18 cellular contexts compared by ENCODE assay signal in genomic region chr3:50221051-50221412, GRCh38. TPM values are rescaled to one million over a fixed set of nuclear protein-coding genes. Genes with fewer than 3 reads are reported as not detected.
"Had no signal": no experiment of that assay in that cellular context is flagged by ENCODE, and none has a peak within 500 bp of the region (broad histone marks: within the 10 kb centered on the region; RNA-seq: fewer than 3 reads in every experiment).

No MANE protein-coding gene starts in this region.

- ATAC-seq: left colon; natural killer cell treated with Interleukin-12 subunit alpha and Interleukin-12 subunit beta and Interleukin-15 and Interleukin-18, amount 100 ng/mL, for 72 hours; stimulated activated naive B cell treated with anti-CD40 and anti-IgM and Interleukin-4, amounts not matched to agents 10 μg/mL and 1 μg/mL and 100 μg/mL, for 72 hours had no signal

- DNase-seq: activated effector memory CD4-positive, alpha-beta T cell treated with anti-CD3 and anti-CD28 coated beads, Interleukin-2, amount 50 U/mL, for 16 hours; activated T-cell treated with anti-CD3 and anti-CD28 coated beads, Interleukin-2, amount 50 U/mL, for 4 hours; foreskin fibroblast; left colon; spleen; stimulated activated CD4-positive, alpha-beta T cell treated with anti-CD3 and anti-CD28 coated beads, Interleukin-4, amount 100 ng/mL, for 4 hours; stimulated activated naive B cell treated with anti-CD40 and anti-IgM and Interleukin-4, amounts not matched to agents 10 μg/mL and 1 μg/mL and 100 μg/mL, for 72 hours; T-helper 1 cell; T1000 had no signal

- H3K27ac Mint-ChIP-seq: activated naive CD4-positive, alpha-beta T cell treated with anti-CD3 and anti-CD28 coated beads, Interleukin-2, amount 50 U/mL, for 24 hours; natural killer cell treated with Interleukin-12 subunit alpha and Interleukin-12 subunit beta and Interleukin-15 and Interleukin-18, amount 100 ng/mL, for 72 hours; stimulated activated naive B cell treated with anti-CD40 and anti-IgM and Interleukin-4, amounts not matched to agents 10 μg/mL and 1 μg/mL and 100 μg/mL, for 72 hours had no signal

- H3K9me3 Mint-ChIP-seq: activated naive CD4-positive, alpha-beta T cell treated with anti-CD3 and anti-CD28 coated beads, Interleukin-2, amount 50 U/mL, for 24 hours; activated T-cell treated with anti-CD3 and anti-CD28 coated beads, Interleukin-2, amount 50 U/mL, for 4 hours; natural killer cell treated with Interleukin-12 subunit alpha and Interleukin-12 subunit beta and Interleukin-15 and Interleukin-18, amount 100 ng/mL, for 72 hours; stimulated activated naive B cell treated with anti-CD40 and anti-IgM and Interleukin-4, amounts not matched to agents 10 μg/mL and 1 μg/mL and 100 μg/mL, for 72 hours had no signal

- H3K9me3 ChIP-seq: spleen, tibial nerve had no signal

- H3K4me3 Mint-ChIP-seq: activated naive CD4-positive, alpha-beta T cell treated with anti-CD3 and anti-CD28 coated beads, Interleukin-2, amount 50 U/mL, for 24 hours; activated T-cell treated with anti-CD3 and anti-CD28 coated beads, Interleukin-2, amount 50 U/mL, for 4 hours; natural killer cell treated with Interleukin-12 subunit alpha and Interleukin-12 subunit beta and Interleukin-15 and Interleukin-18, amount 100 ng/mL, for 72 hours; stimulated activated naive B cell treated with anti-CD40 and anti-IgM and Interleukin-4, amounts not matched to agents 10 μg/mL and 1 μg/mL and 100 μg/mL, for 72 hours had no signal

- H3K36me3 Mint-ChIP-seq: activated naive CD4-positive, alpha-beta T cell treated with anti-CD3 and anti-CD28 coated beads, Interleukin-2, amount 50 U/mL, for 24 hours; natural killer cell treated with Interleukin-12 subunit alpha and Interleukin-12 subunit beta and Interleukin-15 and Interleukin-18, amount 100 ng/mL, for 72 hours; stimulated activated naive B cell treated with anti-CD40 and anti-IgM and Interleukin-4, amounts not matched to agents 10 μg/mL and 1 μg/mL and 100 μg/mL, for 72 hours had no signal

- H3K4me3 ChIP-seq: hepatocyte, lung, spleen, tibial nerve had no signal

- H3K27ac ChIP-seq: epithelial cell of prostate, hepatocyte, spleen, tibial nerve had no signal

- H3K27me3 ChIP-seq: hepatocyte, spleen, tibial nerve had no signal

- H3K36me3 ChIP-seq: spleen had no signal

RNA-seq across cellular contexts. Expression of gene SLC38A3, which starts 16.0 kb away (rescaled TPM):
- total RNA-seq: glomerular endothelial cell; left colon; natural killer cell treated with Interleukin-12 subunit alpha and Interleukin-12 subunit beta and Interleukin-15 and Interleukin-18, amount 100 ng/mL, for 72 hours; spleen; subcutaneous adipose tissue had no signal

RNA-seq across cellular contexts. Expression of gene GNAT1, which starts 29.6 kb away (rescaled TPM):
- total RNA-seq: activated T-cell treated with anti-CD3 and anti-CD28 coated beads, Interleukin-2, amount 50 U/mL, for 4 hours; dermis microvascular lymphatic vessel endothelial cell; glomerular endothelial cell; hepatocyte; left colon; lung; natural killer cell treated with Interleukin-12 subunit alpha and Interleukin-12 subunit beta and Interleukin-15 and Interleukin-18, amount 100 ng/mL, for 72 hours; subcutaneous adipose tissue; tibial nerve had no signal

RNA-seq across cellular contexts. Expression of gene LSMEM2, which starts 57.9 kb away (rescaled TPM):
- total RNA-seq: dermis microvascular lymphatic vessel endothelial cell; glomerular endothelial cell; hepatocyte; left colon; natural killer cell treated with Interleukin-12 subunit alpha and Interleukin-12 subunit beta and Interleukin-15 and Interleukin-18, amount 100 ng/mL, for 72 hours; subcutaneous adipose tissue had no signal
